Comparison of ENCODE assay signal across 22 cellular contexts in genomic region chr2:199259671-199260070, GRCh38.
"Had no signal": no experiment of that assay in that cellular context is flagged by ENCODE, and none has a peak within 500 bp of the region (broad histone marks: within the 10 kb centered on the region; RNA-seq: fewer than 3 reads in every experiment).

No MANE protein-coding gene starts in this region.

- H3K4me1 ChIP-seq: colonic mucosa, lower lobe of right lung, psoas muscle, spleen, suprapubic skin, vagina had no signal

- H3K36me3 ChIP-seq: colonic mucosa, lower lobe of right lung, ovary, spleen, suprapubic skin, vagina had no signal

- DNase-seq: colonic mucosa; effector CD8-positive, alpha-beta T cell; endodermal cell; head of caudate nucleus; left ventricle myocardium superior; lower lobe of right lung; naive thymus-derived CD8-positive, alpha-beta T cell; nephron progenitor cell; nucleus accumbens; ovary; posterior cingulate gyrus; psoas muscle; right cardiac atrium; spleen; stimulated activated naive CD4-positive, alpha-beta T cell; stimulated activated naive CD8-positive, alpha-beta T cell treated with anti-CD3 and anti-CD28 coated beads, Interleukin-15, amount 100 ng/mL, for 72 hours; trophoblast cell had no signal

- H3K9me3 ChIP-seq: colonic mucosa, ovary, vagina had no signal

- ATAC-seq: esophagus mucosa; left ventricle myocardium superior; lower lobe of right lung; naive thymus-derived CD8-positive, alpha-beta T cell; psoas muscle; right cardiac atrium; stimulated activated naive CD8-positive, alpha-beta T cell treated with anti-CD3 and anti-CD28 coated beads, Interleukin-15, amount 100 ng/mL, for 72 hours had no signal

- H3K4me3 ChIP-seq: colonic mucosa, lower lobe of right lung, ovary, psoas muscle, skin epidermis, spleen, suprapubic skin, vagina had no signal

- H3K27ac ChIP-seq: colonic mucosa, epithelial cell of prostate, lower lobe of right lung, ovary, psoas muscle, skin epidermis, spleen, suprapubic skin, vagina had no signal

- H3K27me3 ChIP-seq: colonic mucosa, ovary, spleen, suprapubic skin, vagina had no signal
